Comparison of ENCODE assay signal across 18 cellular contexts in genomic region chr1:10784998-10785854, GRCh38. TPM values are rescaled to one million over a fixed set of nuclear protein-coding genes. Genes with fewer than 3 reads are reported as not detected.
DNase-seq lines count a peak whose midpoint lies in the region; ATAC-seq, FAIRE-seq and TF ChIP-seq lines count a peak whose summit lies in the region.
"Had no signal": no experiment of that assay in that cellular context is flagged by ENCODE, and none has a peak within 500 bp of the region (broad histone marks: within the 10 kb centered on the region; RNA-seq: fewer than 3 reads in every experiment).

No MANE protein-coding gene starts in this region.

- H3K36me3 ChIP-seq in SK-N-SH (replicated peaks in 1 of 2; ENCODE audit: control insufficient read depth in 1 of 2, insufficient read depth in 2 of 2, low read length in 1 of 2): no peaks in the 10 kb centered on the region
- no peaks in the 10 kb centered on the region for H3K36me3 ChIP-seq in lower lobe of right lung
- H3K36me3 ChIP-seq in rectal smooth muscle tissue (ENCODE audit: control insufficient read depth, insufficient read depth, low read length): no peaks in the 10 kb centered on the region

- no peak for FAIRE-seq in urothelium cell line (lab: Jason Lieb, UNC)

- no peak overlapping the region for H3K27ac ChIP-seq in SK-N-SH (ENCODE audit: low read depth in 2 of 2, low read length in 1 of 2)
- H3K27ac ChIP-seq in VCaP: peak overlapping the region; percentile 97; the same call in 1 of the 2 replicates
- H3K27ac ChIP-seq in lower lobe of right lung: no peak overlapping the region
- H3K27ac ChIP-seq in rectal smooth muscle tissue (ENCODE audit: low read depth, low read length): peak overlapping the region; percentile 55
- H3K27ac ChIP-seq: HL-60, PC-9 had no signal

- H3K9me3 ChIP-seq in SK-N-SH: no peaks in the 10 kb centered on the region
- no peaks in the 10 kb centered on the region for H3K9me3 ChIP-seq in lower lobe of right lung

- no peak overlapping the region for H3K4me3 ChIP-seq in SK-N-SH (ENCODE audit: low read depth in 2 of 2, low read length in 1 of 2)
- H3K4me3 ChIP-seq in lower lobe of right lung: no peak overlapping the region
- no peak overlapping the region for H3K4me3 ChIP-seq in rectal smooth muscle tissue (ENCODE audit: low read length)
- H3K4me3 ChIP-seq: GM23338, PC-9 had no signal

- H3K27me3 Mint-ChIP-seq in activated CD8-positive, alpha-beta memory T cell treated with anti-CD3 and anti-CD28 coated beads, Interleukin-2, amount 10 ng/mL, durations not matched to agents 7 days and 5 days: peaks cover 30% of the 10 kb centered on the region

- no peaks in the 10 kb centered on the region for H3K9me2 ChIP-seq in SK-N-SH

- peaks cover 0 to 10% of the 10 kb centered on the region in 2 experiments; a peak in 1 of 4 replicates for H3K4me1 ChIP-seq in SK-N-SH (ENCODE audit: control insufficient read depth in 1 of 2, insufficient read depth in 2 of 2, low read depth in 1 of 2, low read length in 1 of 2)
- H3K4me1 ChIP-seq in lower lobe of right lung: peaks cover 11% of the 10 kb centered on the region
- H3K4me1 ChIP-seq in rectal smooth muscle tissue (ENCODE audit: control insufficient read depth, insufficient read depth, low read length): peaks cover 15% of the 10 kb centered on the region

- WGBS in SK-N-SH (ENCODE audit: low lambda C conversion rate): 62% methylated on average over 17 of the region's 17 CpGs

- H3K27ac Mint-ChIP-seq in activated CD8-positive, alpha-beta memory T cell treated with anti-CD3 and anti-CD28 coated beads, Interleukin-2, amount 10 ng/mL, durations not matched to agents 7 days and 5 days: no peak overlapping the region
- H3K27ac Mint-ChIP-seq: GM23338, HFFc6 had no signal

- DNase-seq in SK-N-SH (no peak), lower lobe of right lung (peak; percentile 14), urothelium cell line (ENCODE audit: low spot score) (no peak), CD1c-positive myeloid dendritic cell (ENCODE audit: extremely low spot score) (no peak)
- DNase-seq in activated CD8-positive, alpha-beta memory T cell treated with anti-CD3 and anti-CD28 coated beads, Interleukin-2, amount 10 ng/mL, durations not matched to agents 7 days and 5 days: no peak
- DNase-seq: 8988T, C1 segment of cervical spinal cord, HFFc6, KBM-7, NCI-H1092 treated with DMSO at 0.1 percent for 48 hours, NCI-H1694 treated with DMSO at 0.1 percent for 48 hours, NCI-H446, PC-9 had no signal

- CTCF ChIA-PET in SK-N-SH (lab: Yijun Ruan, JAX): interaction anchor here (0.7 to 2.4 kb wide), 4 partner anchors 9 to 278 kb away, joined by 3 to 9 read pairs (median 4); no protein-coding TSS in a partner anchor
- CTCF ChIA-PET in activated CD8-positive, alpha-beta memory T cell treated with anti-CD3 and anti-CD28 coated beads, Interleukin-2, amount 10 ng/mL, durations not matched to agents 7 days and 5 days (lab: Charles Lee): no interaction called here

- peaks cover 33% of the 10 kb centered on the region for H3K27me3 ChIP-seq in SK-N-SH (ENCODE audit: insufficient read depth)
- peaks cover 18% of the 10 kb centered on the region for H3K27me3 ChIP-seq in lower lobe of right lung (ENCODE audit: low read depth)
- no peaks in the 10 kb centered on the region for H3K27me3 ChIP-seq in rectal smooth muscle tissue (ENCODE audit: control insufficient read depth, insufficient read depth, low read length)

- H4K20me1 ChIP-seq in SK-N-SH (ENCODE audit: insufficient read depth): no peaks in the 10 kb centered on the region

- TF ChIP-seq EP300 in SK-N-SH (IDR thresholded peaks at IDR 0.05; ENCODE audit: borderline replicate concordance in 1 of 2, low read depth in 1 of 2, low read length in 1 of 2): no peak

- no peak overlapping the region for H2AFZ ChIP-seq in SK-N-SH (ENCODE audit: low read depth)
- H2AFZ ChIP-seq: GM23338, PC-9 had no signal

- no peak for ATAC-seq in SK-N-SH treated with all-trans-retinoic acid at 6 μM for 48 hours
- no peak for ATAC-seq in lower lobe of right lung
- no peak for ATAC-seq in activated CD8-positive, alpha-beta memory T cell treated with anti-CD3 and anti-CD28 coated beads, Interleukin-2, amount 10 ng/mL, durations not matched to agents 7 days and 5 days
- ATAC-seq: GM23338 had no signal

- POLR2A ChIA-PET in SK-N-SH (lab: Yijun Ruan, JAX): no interaction called here

- H3K9me3 Mint-ChIP-seq in activated CD8-positive, alpha-beta memory T cell treated with anti-CD3 and anti-CD28 coated beads, Interleukin-2, amount 10 ng/mL, durations not matched to agents 7 days and 5 days (ENCODE audit: low read depth): no peaks in the 10 kb centered on the region
- H3K9me3 Mint-ChIP-seq: GM23338, HFFc6 had no signal

- H3F3A ChIP-seq in SK-N-SH (replicated peaks; ENCODE audit: insufficient read depth): no peaks in the 10 kb centered on the region

- no peak overlapping the region for H3K4me2 ChIP-seq in SK-N-SH
- H3K4me2 ChIP-seq: GM23338, PC-9 had no signal

- no peak for TF ChIP-seq RAD21 in SK-N-SH (IDR thresholded peaks at IDR 0.05; ENCODE audit: low read length)

- H3K4me3 Mint-ChIP-seq in activated CD8-positive, alpha-beta memory T cell treated with anti-CD3 and anti-CD28 coated beads, Interleukin-2, amount 10 ng/mL, durations not matched to agents 7 days and 5 days: no peak overlapping the region
- H3K4me3 Mint-ChIP-seq: GM23338, HFFc6 had no signal

- intact Hi-C loops in lower lobe of right lung (cut with DNase I): no loop called here

- no peak for TF ChIP-seq CTCF in SK-N-SH (IDR thresholded peaks at IDR 0.05)
- no peak for TF ChIP-seq CTCF in VCaP (conservative IDR thresholded peaks at IDR 0.05)
- no peak for TF ChIP-seq CTCF in lower lobe of right lung (IDR thresholded peaks at IDR 0.05)

- no peaks in the 10 kb centered on the region for H3K36me3 Mint-ChIP-seq in activated CD8-positive, alpha-beta memory T cell treated with anti-CD3 and anti-CD28 coated beads, Interleukin-2, amount 10 ng/mL, durations not matched to agents 7 days and 5 days

- no peak overlapping the region for H3K9ac ChIP-seq in SK-N-SH
- H3K9ac ChIP-seq in rectal smooth muscle tissue (ENCODE audit: low read length): no peak overlapping the region

- no peaks in the 10 kb centered on the region for H3K79me2 ChIP-seq in SK-N-SH (ENCODE audit: insufficient read depth)

- H3K4me1 Mint-ChIP-seq in activated CD8-positive, alpha-beta memory T cell treated with anti-CD3 and anti-CD28 coated beads, Interleukin-2, amount 10 ng/mL, durations not matched to agents 7 days and 5 days: no peaks in the 10 kb centered on the region
- H3K4me1 Mint-ChIP-seq: GM23338 had no signal

TF ChIP-seq in SK-N-SH, 30 proteins besides CTCF, POLR2A, EP300 and RAD21:
- TF ChIP-seq TAF1 (IDR thresholded peaks at IDR 0.05; ENCODE audit: borderline replicate concordance, low read depth, low read length) (no peak), GATA2 (CRISPR knock-in tag; IDR thresholded peaks at IDR 0.05) (peak; percentile 25; the same call in 1 of the 2 replicates)

TF ChIP-seq in SK-N-SH treated with all-trans-retinoic acid at 6 μM for 48 hours, 23 proteins besides CTCF, POLR2A, EP300 and RAD21:
- no peak for TF ChIP-seq ISL1 (CRISPR knock-in tag; IDR thresholded peaks at IDR 0.05)
- no peak for TF ChIP-seq TSHZ2 (CRISPR knock-in tag; IDR thresholded peaks at IDR 0.05)
- TF ChIP-seq ESRRG (CRISPR knock-in tag; IDR thresholded peaks at IDR 0.05): no peak

RNA-seq across cellular contexts. Expression of gene CASZ1, which starts 11.2 kb away (rescaled TPM):
- 0.37 and 0.51 TPM in 2 replicates for polyA plus RNA-seq in SK-N-SH (2012; rRNA removed)
- polyA plus RNA-seq in SK-N-SH (2012; cell fraction: cytosol; rRNA removed): 0.21 and 0.41 TPM in 2 replicates
- polyA plus RNA-seq in SK-N-SH (2012; cell fraction: nucleus; rRNA removed): 1.0 and 1.4 TPM in 2 replicates
- total RNA-seq in lower lobe of right lung: 47.5 TPM
- 10 to 100 TPM in 1 of 2 experiments, 1 to 10 TPM in 1; 8.8 to 16.3 TPM for total RNA-seq in activated CD8-positive, alpha-beta memory T cell treated with anti-CD3 and anti-CD28 coated beads, Interleukin-2, amount 10 ng/mL, durations not matched to agents 7 days and 5 days

Comparison
In these comparisons a context has a peak if more than half of its experiments do, and no peak if none do; other contexts are left out.
1. H3K27ac ChIP-seq: peak in VCaP (single experiment) and rectal smooth muscle tissue (single experiment); none in SK-N-SH (0 of 2) and lower lobe of right lung (single experiment).